In genomic region chr20:62301111-62301668, GRCh38 we compare ENCODE assay signal across 1 cellular context.
TF ChIP-seq lines count a peak whose summit lies in the region.

No MANE protein-coding gene starts in this region.

TF ChIP-seq in H1, 55 proteins besides CTCF, POLR2A, EP300 and RAD21 (continued from another document):
- TF ChIP-seq CHD7 (IDR thresholded peaks at IDR 0.05; ENCODE audit: insufficient replicate concordance, low read length) = no peak
